ENCODE assay signal across 16 cellular contexts in the genomic region with DNA sequence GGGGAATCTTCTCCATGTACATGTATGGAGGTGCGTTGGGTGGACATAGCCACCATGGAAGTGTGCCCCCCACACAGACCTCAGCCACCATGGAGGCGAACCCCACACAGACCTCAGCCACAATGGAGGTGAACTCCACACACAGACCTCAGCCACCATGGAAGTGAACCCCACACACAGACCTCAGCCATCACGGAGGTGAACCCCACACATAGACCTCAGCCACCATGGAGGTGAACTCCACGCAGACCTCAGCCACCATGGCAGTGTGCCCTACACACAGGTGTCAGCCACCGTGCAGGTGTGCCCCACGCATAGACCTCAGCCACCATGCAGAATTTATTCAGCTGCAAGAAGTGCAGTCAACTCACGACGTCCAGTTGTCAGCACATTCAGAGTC.
DNase-seq lines count a peak whose midpoint lies in the region; ATAC-seq lines count a peak whose summit lies in the region.
"Had no signal": no experiment of that assay in that cellular context is flagged by ENCODE, and none has a peak within 500 bp of the region (broad histone marks: within the 10 kb centered on the region; RNA-seq: fewer than 3 reads in every experiment).

No MANE protein-coding gene starts in this region.

- no peaks in the 10 kb centered on the region for H3K36me3 Mint-ChIP-seq in activated naive CD8-positive, alpha-beta T cell treated with anti-CD3 and anti-CD28 coated beads, Interleukin-2, amount 50 U/mL, for 24 hours (ENCODE audit: low read depth)
- no peaks in the 10 kb centered on the region for H3K36me3 Mint-ChIP-seq in activated naive CD8-positive, alpha-beta T cell treated with anti-CD3 and anti-CD28 coated beads for 36 hours
- H3K36me3 Mint-ChIP-seq in natural killer cell treated with Interleukin-12 subunit alpha and Interleukin-12 subunit beta and Interleukin-15 and Interleukin-18, amount 100 ng/mL, for 72 hours = no peaks in the 10 kb centered on the region
- H3K36me3 Mint-ChIP-seq in stimulated activated memory B cell treated with anti-CD40 and anti-IgM and Interleukin-4, amounts not matched to agents 10 μg/mL and 1 μg/mL and 100 μg/mL, for 72 hours = no peaks in the 10 kb centered on the region
- H3K36me3 Mint-ChIP-seq: CD4-positive, CD25-positive, alpha-beta regulatory T cell; CD8-positive, alpha-beta T cell had no signal

- peak; percentile 20 for ATAC-seq in activated naive CD8-positive, alpha-beta T cell treated with anti-CD3 and anti-CD28 coated beads, Interleukin-2, amount 50 U/mL, for 24 hours
- ATAC-seq in natural killer cell treated with Interleukin-12 subunit alpha and Interleukin-12 subunit beta and Interleukin-15 and Interleukin-18, amount 100 ng/mL, for 72 hours = peak; percentile 56 to 70
- peak; percentile 37 for ATAC-seq in stimulated activated memory B cell treated with anti-CD40 and anti-IgM and Interleukin-4, amounts not matched to agents 10 μg/mL and 1 μg/mL and 100 μg/mL, for 72 hours
- ATAC-seq: CD8-positive, alpha-beta T cell had no signal

- H3K9me3 Mint-ChIP-seq in activated naive CD8-positive, alpha-beta T cell treated with anti-CD3 and anti-CD28 coated beads, Interleukin-2, amount 50 U/mL, for 24 hours = peaks cover under 1% of the 10 kb centered on the region
- H3K9me3 Mint-ChIP-seq in activated naive CD8-positive, alpha-beta T cell treated with anti-CD3 and anti-CD28 coated beads for 36 hours = peaks cover 5% of the 10 kb centered on the region
- peaks cover 12% of the 10 kb centered on the region for H3K9me3 Mint-ChIP-seq in natural killer cell treated with Interleukin-12 subunit alpha and Interleukin-12 subunit beta and Interleukin-15 and Interleukin-18, amount 100 ng/mL, for 72 hours
- peaks cover 9% of the 10 kb centered on the region for H3K9me3 Mint-ChIP-seq in stimulated activated memory B cell treated with anti-CD40 and anti-IgM and Interleukin-4, amounts not matched to agents 10 μg/mL and 1 μg/mL and 100 μg/mL, for 72 hours

- H3K4me3 Mint-ChIP-seq in activated naive CD8-positive, alpha-beta T cell treated with anti-CD3 and anti-CD28 coated beads, Interleukin-2, amount 50 U/mL, for 24 hours = no peak overlapping the region
- H3K4me3 Mint-ChIP-seq in activated naive CD8-positive, alpha-beta T cell treated with anti-CD3 and anti-CD28 coated beads for 36 hours = no peak overlapping the region
- H3K4me3 Mint-ChIP-seq in natural killer cell treated with Interleukin-12 subunit alpha and Interleukin-12 subunit beta and Interleukin-15 and Interleukin-18, amount 100 ng/mL, for 72 hours = no peak overlapping the region
- no peak overlapping the region for H3K4me3 Mint-ChIP-seq in stimulated activated memory B cell treated with anti-CD40 and anti-IgM and Interleukin-4, amounts not matched to agents 10 μg/mL and 1 μg/mL and 100 μg/mL, for 72 hours
- H3K4me3 Mint-ChIP-seq: B cell; CD8-positive, alpha-beta T cell had no signal

- DNase-seq in activated naive CD8-positive, alpha-beta T cell treated with anti-CD3 and anti-CD28 coated beads, Interleukin-2, amount 50 U/mL, for 24 hours = no peak
- DNase-seq in activated naive CD8-positive, alpha-beta T cell treated with anti-CD3 and anti-CD28 coated beads for 36 hours = no peak
- no peak for DNase-seq in natural killer cell treated with Interleukin-12 subunit alpha and Interleukin-12 subunit beta and Interleukin-15 and Interleukin-18, amount 100 ng/mL, for 72 hours (ENCODE audit: low spot score)
- no peak for DNase-seq in amniotic stem cell (lab: John Stamatoyannopoulos, UW)
- no peak for DNase-seq in iPS-NIHi7 (ENCODE audit: extremely low spot score)
- DNase-seq in hippocampal formation (lab: John Stamatoyannopoulos, UW) = no peak
- DNase-seq: Caco-2; CD4-positive, CD25-positive, alpha-beta regulatory T cell; CD8-positive, alpha-beta T cell; DMS153; DND-41; GOT3; H7; HCEC 1CT had no signal

- H3K4me1 Mint-ChIP-seq in activated naive CD8-positive, alpha-beta T cell treated with anti-CD3 and anti-CD28 coated beads, Interleukin-2, amount 50 U/mL, for 24 hours = no peaks in the 10 kb centered on the region
- no peaks in the 10 kb centered on the region for H3K4me1 Mint-ChIP-seq in activated naive CD8-positive, alpha-beta T cell treated with anti-CD3 and anti-CD28 coated beads for 36 hours
- no peaks in the 10 kb centered on the region for H3K4me1 Mint-ChIP-seq in natural killer cell treated with Interleukin-12 subunit alpha and Interleukin-12 subunit beta and Interleukin-15 and Interleukin-18, amount 100 ng/mL, for 72 hours (ENCODE audit: low read depth in 2 of 2)
- H3K4me1 Mint-ChIP-seq in stimulated activated memory B cell treated with anti-CD40 and anti-IgM and Interleukin-4, amounts not matched to agents 10 μg/mL and 1 μg/mL and 100 μg/mL, for 72 hours = no peaks in the 10 kb centered on the region
- H3K4me1 Mint-ChIP-seq: B cell; CD4-positive, CD25-positive, alpha-beta regulatory T cell had no signal

- H3K27ac Mint-ChIP-seq in activated naive CD8-positive, alpha-beta T cell treated with anti-CD3 and anti-CD28 coated beads, Interleukin-2, amount 50 U/mL, for 24 hours = no peak overlapping the region
- no peak overlapping the region for H3K27ac Mint-ChIP-seq in activated naive CD8-positive, alpha-beta T cell treated with anti-CD3 and anti-CD28 coated beads for 36 hours
- no peak overlapping the region for H3K27ac Mint-ChIP-seq in natural killer cell treated with Interleukin-12 subunit alpha and Interleukin-12 subunit beta and Interleukin-15 and Interleukin-18, amount 100 ng/mL, for 72 hours
- H3K27ac Mint-ChIP-seq in stimulated activated memory B cell treated with anti-CD40 and anti-IgM and Interleukin-4, amounts not matched to agents 10 μg/mL and 1 μg/mL and 100 μg/mL, for 72 hours = no peak overlapping the region
- H3K27ac Mint-ChIP-seq: B cell; CD4-positive, CD25-positive, alpha-beta regulatory T cell; CD8-positive, alpha-beta T cell had no signal

- H3K27me3 Mint-ChIP-seq in activated naive CD8-positive, alpha-beta T cell treated with anti-CD3 and anti-CD28 coated beads, Interleukin-2, amount 50 U/mL, for 24 hours = no peaks in the 10 kb centered on the region
- H3K27me3 Mint-ChIP-seq in activated naive CD8-positive, alpha-beta T cell treated with anti-CD3 and anti-CD28 coated beads for 36 hours = no peaks in the 10 kb centered on the region
- peaks cover 0 to 12% of the 10 kb centered on the region in 2 donors for H3K27me3 Mint-ChIP-seq in natural killer cell treated with Interleukin-12 subunit alpha and Interleukin-12 subunit beta and Interleukin-15 and Interleukin-18, amount 100 ng/mL, for 72 hours
- no peaks in the 10 kb centered on the region for H3K27me3 Mint-ChIP-seq in stimulated activated memory B cell treated with anti-CD40 and anti-IgM and Interleukin-4, amounts not matched to agents 10 μg/mL and 1 μg/mL and 100 μg/mL, for 72 hours
- H3K27me3 Mint-ChIP-seq: B cell; CD4-positive, CD25-positive, alpha-beta regulatory T cell had no signal
